In genomic region chr3:119356646-119357045, GRCh38 we compare ENCODE assay signal across 27 cellular contexts.
A peak's percentile ranks its signal among the peaks of the same experiment; 100 is the strongest.
DNase-seq lines count a peak whose midpoint lies in the region; ATAC-seq and TF ChIP-seq lines count a peak whose summit lies in the region.
"Had no signal": no experiment of that assay in that cellular context is flagged by ENCODE, and none has a peak within 500 bp of the region (broad histone marks: within the 10 kb centered on the region; RNA-seq: fewer than 3 reads in every experiment).

No MANE protein-coding gene starts in this region.

- no peak overlapping the region for H3K56ac ChIP-seq in IMR-90 (ENCODE audit: extremely low read depth, insufficient read depth, low read length)

- H3K27me3 ChIP-seq in IMR-90 (ENCODE audit: control insufficient read depth, insufficient read depth, low read length) (no peaks in the 10 kb centered on the region), aorta (ENCODE audit: control insufficient read depth in 1 of 2, insufficient read depth in 2 of 2, low read length in 1 of 2) (no peaks in the 10 kb centered on the region)
- H3K27me3 ChIP-seq: sigmoid colon, tibial nerve had no signal

- H2AK9ac ChIP-seq in IMR-90 (replicated peaks; ENCODE audit: low read depth, low read length, poor library complexity) = no peak overlapping the region

- H3K9me3 ChIP-seq in IMR-90 (ENCODE audit: control insufficient read depth, insufficient read depth, low read length) (no peaks in the 10 kb centered on the region), aorta (ENCODE audit: control insufficient read depth, low read length) (no peaks in the 10 kb centered on the region)
- H3K9me3 ChIP-seq: sigmoid colon, SK-N-SH, tibial nerve had no signal

- peaks cover 9% of the 10 kb centered on the region for H3K9me1 ChIP-seq in IMR-90 (ENCODE audit: insufficient read depth, low read length)

- H4K20me1 ChIP-seq in IMR-90 (ENCODE audit: insufficient read depth, low read length) = peaks cover 3% of the 10 kb centered on the region; the same call in 1 of the 2 replicates

- no peak overlapping the region for H2BK5ac ChIP-seq in IMR-90 (ENCODE audit: low read depth, low read length, poor library complexity, severe bottlenecking)

- no peak overlapping the region for H2BK20ac ChIP-seq in IMR-90 (ENCODE audit: low read depth, low read length)

- POLR2A ChIA-PET in IMR-90 (lab: Charles Lee; ENCODE audit: unreplicated experiment) = no interaction called here

- intact Hi-C loops in IMR-90 (cut with micrococcal nuclease) = no loop called here
- intact Hi-C loops in natural killer cell (cut with micrococcal nuclease) = no loop called here
- intact Hi-C loops in aorta (cut with DNase I) = no loop called here
- intact Hi-C loops in posterior vena cava (cut with DNase I) = no loop called here

- TF ChIP-seq POLR2A in IMR-90 (IDR thresholded peaks at IDR 0.05; ENCODE audit: low read depth, low read length) = no peak

- 0 out of 2 replicates have a peak overlapping the region, but pooled peaks have one; percentile 8 for H3K4ac ChIP-seq in IMR-90 (ENCODE audit: low read depth, low read length)

- no peak overlapping the region for H2AK5ac ChIP-seq in IMR-90 (ENCODE audit: low read depth, low read length)

- H4K5ac ChIP-seq in IMR-90 (ENCODE audit: low read depth, low read length) = no peak overlapping the region

- peaks cover 17% of the 10 kb centered on the region for H3K4me1 ChIP-seq in IMR-90 (ENCODE audit: control insufficient read depth, insufficient read depth, low read length)
- H3K4me1 ChIP-seq in aorta (ENCODE audit: control insufficient read depth in 1 of 2, insufficient read depth in 2 of 2, low read length in 2 of 2) = no peaks in the 10 kb centered on the region

- dilution Hi-C loops in IMR-90 (cut with HindIII; ENCODE audit: low sequenced_read_pairs, unreplicated experiment) = no loop called here

- H3K18ac ChIP-seq in IMR-90 (ENCODE audit: low read depth, low read length) = no peak overlapping the region

- no peak for TF ChIP-seq RAD21 in IMR-90 (IDR thresholded peaks at IDR 0.05; ENCODE audit: low read length)

- H3K4me3 Mint-ChIP-seq in natural killer cell = peak overlapping the region; percentile 5
- H3K4me3 Mint-ChIP-seq: activated CD4-positive, alpha-beta T cell treated with anti-CD3 and anti-CD28 coated beads for 36 hours; activated T-cell treated with anti-CD3 and anti-CD28 coated beads, Interleukin-2, amount 50 U/mL, for 4 hours; central memory CD8-positive, alpha-beta T cell; neural crest cell; stimulated activated naive CD8-positive, alpha-beta T cell treated with anti-CD3 and anti-CD28 coated beads, Interleukin-15, Interleukin-2, amounts not matched to agents 100 ng/mL and 50 ng/mL, for 24 hours had no signal

- H3K36me3 ChIP-seq in IMR-90 (ENCODE audit: control insufficient read depth, insufficient read depth, low read length) = no peaks in the 10 kb centered on the region
- H3K36me3 ChIP-seq in aorta (ENCODE audit: control insufficient read depth in 1 of 2, insufficient read depth in 2 of 2, low read length in 1 of 2) = no peaks in the 10 kb centered on the region
- H3K36me3 ChIP-seq: sigmoid colon, tibial nerve had no signal

- CTCF ChIA-PET in IMR-90 (lab: Yijun Ruan, JAX) = interaction anchor here (0.6 kb wide), 1 partner anchor 55 kb away, joined by 3 read pairs; no protein-coding TSS in a partner anchor

- no peak overlapping the region for H3K9ac ChIP-seq in IMR-90 (ENCODE audit: low read depth, low read length)
- H3K9ac ChIP-seq: SK-N-SH had no signal

- peak; percentile 65 for DNase-seq in AG10803 (ENCODE audit: low read depth)
- DNase-seq in IMR-90 = no peak
- DNase-seq in fibroblast of peridontal ligament (ENCODE audit: extremely low read depth) = peak; percentile 32
- no peak for DNase-seq in natural killer cell
- DNase-seq in aorta = no peak
- no peak for DNase-seq in posterior vena cava (ENCODE audit: low spot score)
- no peak for DNase-seq in middle frontal gyrus (ENCODE audit: extremely low spot score, low spot score)
- DNase-seq: activated CD4-positive, alpha-beta T cell treated with anti-CD3 and anti-CD28 coated beads for 36 hours; activated naive CD4-positive, alpha-beta T cell treated with Interleukin-2 at 50 U/mL for 16 hours; activated T-cell treated with anti-CD3 and anti-CD28 coated beads, Interleukin-2, amount 50 U/mL, for 4 hours; amygdala; DMS79 treated with DMSO at 0.1 percent for 48 hours; head of caudate nucleus; Karpas-422; NCI-H1694; NCI-H2171 treated with DMSO at 0.1 percent for 48 hours; NCI-H524 treated with DMSO at 0.1 percent for 48 hours; RPMI8226; sigmoid colon; SK-N-SH had no signal

- BruUV-seq in IMR-90 (replicated peaks; lab: Mats Ljungman, UMichigan) = no TSS peak

- H3K4me3 ChIP-seq in AG10803 (ENCODE audit: low read length) = no peak overlapping the region
- no peak overlapping the region for H3K4me3 ChIP-seq in IMR-90 (ENCODE audit: insufficient read depth, low read depth, low read length)
- H3K4me3 ChIP-seq in aorta (ENCODE audit: low read length in 2 of 2) = no peak overlapping the region
- H3K4me3 ChIP-seq: sigmoid colon had no signal

- no peak overlapping the region for H2BK15ac ChIP-seq in IMR-90 (ENCODE audit: low read depth, low read length)

- H3K79me1 ChIP-seq in IMR-90 (ENCODE audit: low read depth in 1 of 2, low read length in 2 of 2) = peaks cover 0 to 26% of the 10 kb centered on the region in 2 experiments; a peak in 3 of 4 replicates

- peak overlapping the region in 1 of 2 donors; percentile 40 for H3K27ac Mint-ChIP-seq in natural killer cell
- H3K27ac Mint-ChIP-seq: activated CD4-positive, alpha-beta T cell treated with anti-CD3 and anti-CD28 coated beads for 36 hours; stimulated activated naive CD8-positive, alpha-beta T cell treated with anti-CD3 and anti-CD28 coated beads, Interleukin-15, Interleukin-2, amounts not matched to agents 100 ng/mL and 50 ng/mL, for 24 hours had no signal

- H3K27ac ChIP-seq in IMR-90 (ENCODE audit: insufficient read depth, low read length) (no peak overlapping the region), aorta (ENCODE audit: low read depth in 1 of 2, low read length in 2 of 2) (no peak overlapping the region)
- H3K27ac ChIP-seq: sigmoid colon had no signal

- ATAC-seq in IMR-90 (ENCODE audit: low read depth) (no peak), natural killer cell (no peak), HG02678 (IDR thresholded peaks at IDR 0.05; ENCODE audit: unreplicated experiment) (no peak), aorta (ENCODE audit: low FRiP score) (no peak)
- ATAC-seq: activated CD4-positive, alpha-beta T cell treated with anti-CD3 and anti-CD28 coated beads for 36 hours; activated T-cell treated with anti-CD3 and anti-CD28 coated beads, Interleukin-2, amount 50 U/mL, for 4 hours; left lobe of liver had no signal

- H3K4me1 Mint-ChIP-seq in natural killer cell = peaks cover 23 to 25% of the 10 kb centered on the region in 2 donors

- H4K8ac ChIP-seq in IMR-90 (ENCODE audit: low read depth in 2 of 2, low read length in 2 of 2) = no peak overlapping the region

- no peak overlapping the region for H3K23ac ChIP-seq in IMR-90 (ENCODE audit: low read depth, low read length)

- H2AFZ ChIP-seq in IMR-90 (replicated peaks; ENCODE audit: low read length, poor library complexity) = no peak overlapping the region

- no peak overlapping the region for H4K91ac ChIP-seq in IMR-90 (ENCODE audit: insufficient read depth, low read depth, low read length)

- H3K4me2 ChIP-seq in IMR-90 (ENCODE audit: low read depth, low read length) = no peak overlapping the region
- H3K4me2 ChIP-seq: SK-N-SH had no signal

- in situ Hi-C loops in IMR-90 (cut with MboI; ENCODE audit: low sequenced_read_pairs) = no loop called here

- no peaks in the 10 kb centered on the region for H3K36me3 Mint-ChIP-seq in natural killer cell

- H2BK120ac ChIP-seq in IMR-90 (ENCODE audit: low read depth, low read length) = no peak overlapping the region

- no peak for TF ChIP-seq CTCF in AG10803 (conservative IDR thresholded peaks at IDR 0.05; ENCODE audit: low read length)
- TF ChIP-seq CTCF in IMR-90 (conservative IDR thresholded peaks at IDR 0.05; ENCODE audit: low read depth, low read length) = no peak
- no peak for TF ChIP-seq CTCF in natural killer cell (IDR thresholded peaks at IDR 0.05)

- H3K9me3 Mint-ChIP-seq in natural killer cell = no peaks in the 10 kb centered on the region
- H3K9me3 Mint-ChIP-seq: activated T-cell treated with anti-CD3 and anti-CD28 coated beads, Interleukin-2, amount 50 U/mL, for 4 hours; central memory CD8-positive, alpha-beta T cell; neural crest cell; stimulated activated naive CD8-positive, alpha-beta T cell treated with anti-CD3 and anti-CD28 coated beads, Interleukin-15, Interleukin-2, amounts not matched to agents 100 ng/mL and 50 ng/mL, for 24 hours had no signal

- no peak overlapping the region for H3K14ac ChIP-seq in IMR-90 (replicated peaks; ENCODE audit: low read depth, low read length)

- no peaks in the 10 kb centered on the region for H3K27me3 Mint-ChIP-seq in natural killer cell (ENCODE audit: low read depth in 2 of 2)
- H3K27me3 Mint-ChIP-seq: activated CD4-positive, alpha-beta T cell treated with anti-CD3 and anti-CD28 coated beads for 36 hours; B cell; central memory CD8-positive, alpha-beta T cell had no signal

TF ChIP-seq in IMR-90, 13 proteins besides CTCF, POLR2A, EP300 and RAD21:
- 0 out of 2 replicates have a peak, but pooled peaks have one; percentile 46 for TF ChIP-seq CEBPB (IDR thresholded peaks at IDR 0.05; ENCODE audit: low read depth, low read length)
- no peak for TF ChIP-seq MAZ (IDR thresholded peaks at IDR 0.05; ENCODE audit: borderline replicate concordance, low read depth, low read length)

Comparison
In these comparisons a context has a peak if more than half of its experiments do, and no peak if none do; other contexts are left out.
1. DNase-seq: peak in AG10803 (single experiment) and fibroblast of peridontal ligament (single experiment); none in IMR-90 (single experiment), natural killer cell (single experiment), aorta (0 of 2), posterior vena cava (single experiment) and middle frontal gyrus (single experiment).